In the genomic region with DNA sequence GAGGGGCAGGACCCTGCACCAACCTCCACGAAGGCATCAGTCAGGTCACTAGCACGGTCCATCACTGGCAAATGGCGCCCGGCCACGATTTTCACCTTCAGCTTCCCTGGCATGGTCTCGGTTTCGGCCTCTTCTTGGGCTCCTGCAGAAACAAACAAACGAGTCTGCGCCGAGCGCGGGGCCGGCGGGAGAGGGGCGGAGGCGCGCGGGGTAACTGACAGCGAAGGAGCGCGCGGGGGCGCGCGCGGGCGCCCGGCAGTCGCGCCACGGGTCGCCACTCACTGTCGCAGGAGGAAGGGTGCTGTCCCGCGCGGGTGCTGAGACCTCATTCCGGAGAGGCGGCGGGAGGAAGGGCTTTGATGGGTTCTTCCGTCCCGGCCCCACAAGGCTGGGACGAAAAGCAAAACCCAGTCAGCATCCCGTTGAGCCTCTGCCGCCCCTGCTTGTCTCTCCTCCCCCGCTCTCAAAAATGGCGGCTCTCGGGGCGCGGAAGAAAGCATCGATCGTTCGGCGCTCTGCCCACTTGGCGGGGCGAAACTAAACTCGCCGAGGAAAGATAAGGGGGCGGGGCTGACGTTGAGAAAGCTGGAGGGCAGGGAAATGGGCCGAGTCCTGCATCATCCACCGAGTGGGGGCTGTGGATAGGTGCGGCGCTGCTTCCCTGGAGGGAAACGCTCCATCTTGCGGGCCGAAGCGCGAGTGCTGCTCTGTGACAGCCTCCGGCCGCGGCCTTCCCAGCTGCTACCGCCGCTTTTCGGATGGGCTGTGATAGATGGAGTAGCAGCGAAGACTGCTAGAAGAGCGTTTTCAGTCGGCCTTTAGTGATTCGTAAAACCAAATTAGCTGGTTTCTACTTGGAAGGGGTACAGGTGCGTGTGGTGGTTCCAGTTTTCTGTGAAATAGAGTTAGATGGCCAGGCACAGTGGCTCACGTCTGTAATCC, we compare ENCODE assay signal across 8 cellular contexts. TPM values are rescaled to one million over a fixed set of nuclear protein-coding genes. Genes with fewer than 3 reads are reported as not detected.
A peak's percentile ranks its signal among the peaks of the same experiment; 100 is the strongest.
DNase-seq lines count a peak whose midpoint lies in the region; ATAC-seq and TF ChIP-seq lines count a peak whose summit lies in the region.

A gene with protein sequence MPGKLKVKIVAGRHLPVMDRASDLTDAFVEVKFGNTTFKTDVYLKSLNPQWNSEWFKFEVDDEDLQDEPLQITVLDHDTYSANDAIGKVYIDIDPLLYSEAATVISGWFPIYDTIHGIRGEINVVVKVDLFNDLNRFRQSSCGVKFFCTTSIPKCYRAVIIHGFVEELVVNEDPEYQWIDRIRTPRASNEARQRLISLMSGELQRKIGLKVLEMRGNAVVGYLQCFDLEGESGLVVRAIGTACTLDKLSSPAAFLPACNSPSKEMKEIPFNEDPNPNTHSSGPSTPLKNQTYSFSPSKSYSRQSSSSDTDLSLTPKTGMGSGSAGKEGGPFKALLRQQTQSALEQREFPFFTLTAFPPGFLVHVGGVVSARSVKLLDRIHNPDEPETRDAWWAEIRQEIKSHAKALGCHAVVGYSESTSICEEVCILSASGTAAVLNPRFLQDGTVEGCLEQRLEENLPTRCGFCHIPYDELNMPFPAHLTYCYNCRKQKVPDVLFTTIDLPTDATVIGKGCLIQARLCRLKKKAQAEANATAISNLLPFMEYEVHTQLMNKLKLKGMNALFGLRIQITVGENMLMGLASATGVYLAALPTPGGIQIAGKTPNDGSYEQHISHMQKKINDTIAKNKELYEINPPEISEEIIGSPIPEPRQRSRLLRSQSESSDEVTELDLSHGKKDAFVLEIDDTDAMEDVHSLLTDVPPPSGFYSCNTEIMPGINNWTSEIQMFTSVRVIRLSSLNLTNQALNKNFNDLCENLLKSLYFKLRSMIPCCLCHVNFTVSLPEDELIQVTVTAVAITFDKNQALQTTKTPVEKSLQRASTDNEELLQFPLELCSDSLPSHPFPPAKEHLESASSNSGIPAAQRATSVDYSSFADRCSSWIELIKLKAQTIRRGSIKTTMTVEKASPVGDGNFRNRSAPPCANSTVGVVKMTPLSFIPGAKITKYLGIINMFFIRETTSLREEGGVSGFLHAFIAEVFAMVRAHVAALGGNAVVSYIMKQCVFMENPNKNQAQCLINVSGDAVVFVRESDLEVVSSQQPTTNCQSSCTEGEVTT (minus strand): TSS at position 505 of the 942 bp plus-strand sequence. CDS start 392 bp downstream, at position 113.

- peak within 1 kb of the TSS; percentile 79 to 88 (median 82) for H3K4me3 ChIP-seq in liver (ENCODE audit: low read depth in 1 of 3, low read length in 3 of 3)

- H3K27me3 ChIP-seq in liver (ENCODE audit: control insufficient read depth in 4 of 4, insufficient read depth in 4 of 4, low read length in 3 of 4) = no peaks in the 10 kb centered on the region

- 2% methylated on average over 80 of the region's 80 CpGs for WGBS in liver

- peaks cover 52% of the 10 kb centered on the region for H3K4me1 Mint-ChIP-seq in CD14-positive monocyte

- TF ChIP-seq CTCF in CD14-positive monocyte (IDR thresholded peaks at IDR 0.05) = peak; percentile 37
- peak; percentile 35 for TF ChIP-seq CTCF in liver (IDR thresholded peaks at IDR 0.05; ENCODE audit: low read depth, low read length, missing input control)

- peak; percentile 57 to 69 for TF ChIP-seq RAD21 in liver (IDR thresholded peaks at IDR 0.05)

- DNase-seq in CD14-positive monocyte (ENCODE audit: low spot score) = peak; percentile 96
- peak; percentile 95 for DNase-seq in NCI-H526 treated with DMSO at 0.1 percent for 48 hours (lab: John Stamatoyannopoulos, UW)
- DNase-seq in activated CD4-positive, alpha-beta T cell treated with anti-CD3 and anti-CD28 coated beads, Interleukin-2, amount 50 U/mL, for 4 hours = peak; percentile 96
- peak; percentile 93 to 97 for DNase-seq in dermis microvascular lymphatic vessel endothelial cell (ENCODE audit: low read depth in 2 of 2)
- DNase-seq in stimulated activated CD4-positive, alpha-beta T cell treated with anti-CD3 and anti-CD28 coated beads, Interleukin-4, amount 100 ng/mL, for 24 hours = peak; percentile 97

- H3K27ac Mint-ChIP-seq in CD14-positive monocyte = peak within 1 kb of the TSS; percentile 89 to 97 (median 97)

- H3K36me3 ChIP-seq in liver (ENCODE audit: control insufficient read depth in 4 of 4, insufficient read depth in 3 of 4, low read depth in 1 of 4, low read length in 3 of 4) = no peaks in the 10 kb centered on the region

- H3K27me3 Mint-ChIP-seq in CD14-positive monocyte (ENCODE audit: low read depth in 3 of 3) = peaks cover 0 to 4% (median 0%) of the 10 kb centered on the region in 3 donors

- peaks cover 6 to 10% of the 10 kb centered on the region in 2 donors for H3K36me3 Mint-ChIP-seq in CD14-positive monocyte

- ATAC-seq in GM19328 (IDR thresholded peaks at IDR 0.05; ENCODE audit: unreplicated experiment) (peak; percentile 77), HG03520 (IDR thresholded peaks at IDR 0.05; ENCODE audit: unreplicated experiment) (peak; percentile 80)

- peak within 1 kb of the TSS; percentile 91 to 96 for H3K4me3 Mint-ChIP-seq in CD14-positive monocyte

- H3K9me3 ChIP-seq in liver (ENCODE audit: control insufficient read depth in 4 of 4, low read length in 3 of 4) = no peaks in the 10 kb centered on the region

- peaks cover 2 to 12% (median 5%) of the 10 kb centered on the region in 7 donors for H3K9me3 Mint-ChIP-seq in CD14-positive monocyte

- intact Hi-C loops in CD14-positive monocyte (cut with micrococcal nuclease) = loop anchor here (5.0 kb wide), 1 partner anchor 83 kb away; a partner anchor contains a TSS

- peaks cover 0 to 14% (median 10%) of the 10 kb centered on the region in 4 donors for H3K4me1 ChIP-seq in liver (ENCODE audit: control insufficient read depth in 4 of 4, insufficient read depth in 4 of 4, low read length in 3 of 4)

- H3K9ac ChIP-seq in liver (ENCODE audit: low read depth in 1 of 2, low read length in 2 of 2) = peak within 1 kb of the TSS; percentile 52 to 62

- H3K27ac ChIP-seq in liver (ENCODE audit: low read depth in 1 of 2, low read length in 2 of 2) = peak within 1 kb of the TSS; percentile 88 to 95

TF ChIP-seq in liver, 16 proteins besides CTCF, POLR2A, EP300 and RAD21 (continues in another document):
- TF ChIP-seq, protein P1, sequence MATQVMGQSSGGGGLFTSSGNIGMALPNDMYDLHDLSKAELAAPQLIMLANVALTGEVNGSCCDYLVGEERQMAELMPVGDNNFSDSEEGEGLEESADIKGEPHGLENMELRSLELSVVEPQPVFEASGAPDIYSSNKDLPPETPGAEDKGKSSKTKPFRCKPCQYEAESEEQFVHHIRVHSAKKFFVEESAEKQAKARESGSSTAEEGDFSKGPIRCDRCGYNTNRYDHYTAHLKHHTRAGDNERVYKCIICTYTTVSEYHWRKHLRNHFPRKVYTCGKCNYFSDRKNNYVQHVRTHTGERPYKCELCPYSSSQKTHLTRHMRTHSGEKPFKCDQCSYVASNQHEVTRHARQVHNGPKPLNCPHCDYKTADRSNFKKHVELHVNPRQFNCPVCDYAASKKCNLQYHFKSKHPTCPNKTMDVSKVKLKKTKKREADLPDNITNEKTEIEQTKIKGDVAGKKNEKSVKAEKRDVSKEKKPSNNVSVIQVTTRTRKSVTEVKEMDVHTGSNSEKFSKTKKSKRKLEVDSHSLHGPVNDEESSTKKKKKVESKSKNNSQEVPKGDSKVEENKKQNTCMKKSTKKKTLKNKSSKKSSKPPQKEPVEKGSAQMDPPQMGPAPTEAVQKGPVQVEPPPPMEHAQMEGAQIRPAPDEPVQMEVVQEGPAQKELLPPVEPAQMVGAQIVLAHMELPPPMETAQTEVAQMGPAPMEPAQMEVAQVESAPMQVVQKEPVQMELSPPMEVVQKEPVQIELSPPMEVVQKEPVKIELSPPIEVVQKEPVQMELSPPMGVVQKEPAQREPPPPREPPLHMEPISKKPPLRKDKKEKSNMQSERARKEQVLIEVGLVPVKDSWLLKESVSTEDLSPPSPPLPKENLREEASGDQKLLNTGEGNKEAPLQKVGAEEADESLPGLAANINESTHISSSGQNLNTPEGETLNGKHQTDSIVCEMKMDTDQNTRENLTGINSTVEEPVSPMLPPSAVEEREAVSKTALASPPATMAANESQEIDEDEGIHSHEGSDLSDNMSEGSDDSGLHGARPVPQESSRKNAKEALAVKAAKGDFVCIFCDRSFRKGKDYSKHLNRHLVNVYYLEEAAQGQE (IDR thresholded peaks at IDR 0.05) = peak; percentile 81
- peak; percentile 79 for TF ChIP-seq SP1 (IDR thresholded peaks at IDR 0.05)
- no peak for TF ChIP-seq HNF4G (IDR thresholded peaks at IDR 0.05)
- peak; percentile 82 to 85 for TF ChIP-seq EGR1 (IDR thresholded peaks at IDR 0.05; ENCODE audit: low read depth in 2 of 2)
- TF ChIP-seq NR2F2 (IDR thresholded peaks at IDR 0.05) = peak; percentile 53
- peak; percentile 50 to 54 for TF ChIP-seq RXRA (IDR thresholded peaks at IDR 0.05)
- no peak for TF ChIP-seq GABPA (IDR thresholded peaks at IDR 0.05 in 1 of 2, conservative IDR thresholded peaks at IDR 0.05 in 1 of 2)
- TF ChIP-seq JUND (IDR thresholded peaks at IDR 0.05) = peak; percentile 38 to 40
- TF ChIP-seq, protein P2, sequence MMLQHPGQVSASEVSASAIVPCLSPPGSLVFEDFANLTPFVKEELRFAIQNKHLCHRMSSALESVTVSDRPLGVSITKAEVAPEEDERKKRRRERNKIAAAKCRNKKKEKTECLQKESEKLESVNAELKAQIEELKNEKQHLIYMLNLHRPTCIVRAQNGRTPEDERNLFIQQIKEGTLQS (IDR thresholded peaks at IDR 0.05) = peak; percentile 50
- TF ChIP-seq YY1 (IDR thresholded peaks at IDR 0.05) = peak; percentile 99
- no peak for TF ChIP-seq TAF1 (conservative IDR thresholded peaks at IDR 0.05)
- TF ChIP-seq, protein P3, sequence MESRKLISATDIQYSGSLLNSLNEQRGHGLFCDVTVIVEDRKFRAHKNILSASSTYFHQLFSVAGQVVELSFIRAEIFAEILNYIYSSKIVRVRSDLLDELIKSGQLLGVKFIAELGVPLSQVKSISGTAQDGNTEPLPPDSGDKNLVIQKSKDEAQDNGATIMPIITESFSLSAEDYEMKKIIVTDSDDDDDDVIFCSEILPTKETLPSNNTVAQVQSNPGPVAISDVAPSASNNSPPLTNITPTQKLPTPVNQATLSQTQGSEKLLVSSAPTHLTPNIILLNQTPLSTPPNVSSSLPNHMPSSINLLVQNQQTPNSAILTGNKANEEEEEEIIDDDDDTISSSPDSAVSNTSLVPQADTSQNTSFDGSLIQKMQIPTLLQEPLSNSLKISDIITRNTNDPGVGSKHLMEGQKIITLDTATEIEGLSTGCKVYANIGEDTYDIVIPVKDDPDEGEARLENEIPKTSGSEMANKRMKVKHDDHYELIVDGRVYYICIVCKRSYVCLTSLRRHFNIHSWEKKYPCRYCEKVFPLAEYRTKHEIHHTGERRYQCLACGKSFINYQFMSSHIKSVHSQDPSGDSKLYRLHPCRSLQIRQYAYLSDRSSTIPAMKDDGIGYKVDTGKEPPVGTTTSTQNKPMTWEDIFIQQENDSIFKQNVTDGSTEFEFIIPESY (IDR thresholded peaks at IDR 0.05) = peak; percentile 55
- TF ChIP-seq HNF4A (conservative IDR thresholded peaks at IDR 0.05) = peak; percentile 49 to 54
- TF ChIP-seq FOXA2 (IDR thresholded peaks at IDR 0.05) = no peak

RNA-seq across cellular contexts. Expression of the gene that starts here (rescaled TPM):
- polyA plus RNA-seq in CD14-positive monocyte (10 to 100 TPM; 13.0 to 13.6 TPM), liver (1 to 10 TPM; 5.8 to 8.5 TPM)
- total RNA-seq in dermis microvascular lymphatic vessel endothelial cell (11.7 and 12.6 TPM in 2 replicates), liver (10 to 100 TPM; 17.9 to 25.0 TPM)

Comparison
In these comparisons a context has a peak if more than half of its experiments do, and no peak if none do; other contexts are left out.
1. Peak in every context shown above with its lines: DNase-seq, ATAC-seq, H3K4me3 ChIP-seq and H3K27ac ChIP-seq.